Comparison of ENCODE assay signal across 8 cellular contexts in genomic region chr11:118907051-118907748, GRCh38. TPM values are rescaled to one million over a fixed set of nuclear protein-coding genes. Genes with fewer than 3 reads are reported as not detected.
DNase-seq lines count a peak whose midpoint lies in the region; ATAC-seq and TF ChIP-seq lines count a peak whose summit lies in the region.

No MANE protein-coding gene starts in this region.

- peak overlapping the region; percentile 7; the same call in 1 of the 2 replicates for H3K27ac ChIP-seq in C4-2B

- H3K27ac Mint-ChIP-seq in T-helper 1 cell treated with Interleukin-12 subunit alpha and Interleukin-12 subunit beta and Interleukin-4 antibody, amounts not matched to agents 30 μg/mL and 1 μg/mL, for 36 hours = peak overlapping the region; percentile 50

- H3K4me1 Mint-ChIP-seq in T-helper 1 cell treated with Interleukin-12 subunit alpha and Interleukin-12 subunit beta and Interleukin-4 antibody, amounts not matched to agents 30 μg/mL and 1 μg/mL, for 36 hours (ENCODE audit: low read depth) = peaks cover 29% of the 10 kb centered on the region

- peak; percentile 83 for DNase-seq in NB4 (ENCODE audit: low read depth)
- DNase-seq in amygdala (lab: John Stamatoyannopoulos, UW) = peak in 53 of 56 donors; percentile 8 to 94 (median 75)
- peak; percentile 80 for DNase-seq in hepatic stellate cell (ENCODE audit: low spot score)
- DNase-seq in sciatic nerve (ENCODE audit: low spot score) = peak; percentile 91

- H3K36me3 Mint-ChIP-seq in T-helper 1 cell treated with Interleukin-12 subunit alpha and Interleukin-12 subunit beta and Interleukin-4 antibody, amounts not matched to agents 30 μg/mL and 1 μg/mL, for 36 hours (ENCODE audit: low read depth) = peaks cover 21% of the 10 kb centered on the region

- ATAC-seq in GM21367 (IDR thresholded peaks at IDR 0.05; ENCODE audit: unreplicated experiment) = peak; percentile 57
- peak; percentile 54 for ATAC-seq in sciatic nerve
- no peak for ATAC-seq in HG02973 (IDR thresholded peaks at IDR 0.05; ENCODE audit: unreplicated experiment)

- TF ChIP-seq CTCF in C4-2B (conservative IDR thresholded peaks at IDR 0.05) = peak; percentile 94
- peak; percentile 91 for TF ChIP-seq CTCF in NB4 (IDR thresholded peaks at IDR 0.05; ENCODE audit: low read depth, low read length)

- H3K4me3 ChIP-seq in NB4 (ENCODE audit: low read depth, low read length) = no peak overlapping the region

- no peaks in the 10 kb centered on the region for H3K27me3 Mint-ChIP-seq in T-helper 1 cell treated with Interleukin-12 subunit alpha and Interleukin-12 subunit beta and Interleukin-4 antibody, amounts not matched to agents 30 μg/mL and 1 μg/mL, for 36 hours (ENCODE audit: low read depth)

- no peak for TF ChIP-seq POLR2A in NB4 (IDR thresholded peaks at IDR 0.05; ENCODE audit: extremely low read depth, insufficient read length)

- intact Hi-C loops in sciatic nerve (cut with DNase I) = loop anchor here (1.0 to 10.0 kb wide), 3 partner anchors 21 to 202 kb away; partner anchors contain the start of gene UPK2

- H3K9me3 Mint-ChIP-seq in T-helper 1 cell treated with Interleukin-12 subunit alpha and Interleukin-12 subunit beta and Interleukin-4 antibody, amounts not matched to agents 30 μg/mL and 1 μg/mL, for 36 hours = no peaks in the 10 kb centered on the region

- no peak overlapping the region for H3K4me3 Mint-ChIP-seq in T-helper 1 cell treated with Interleukin-12 subunit alpha and Interleukin-12 subunit beta and Interleukin-4 antibody, amounts not matched to agents 30 μg/mL and 1 μg/mL, for 36 hours

RNA-seq across cellular contexts. Expression of gene BCL9L, which starts 18.5 kb away (rescaled TPM):
- total RNA-seq in sciatic nerve = 53.6 TPM

RNA-seq across cellular contexts. Expression of gene CXCR5, which starts 23.5 kb away (rescaled TPM):
- 0.18 TPM for total RNA-seq in sciatic nerve

RNA-seq across cellular contexts. Expression of gene UPK2, which starts 48.9 kb away (rescaled TPM):
- total RNA-seq in sciatic nerve = not detected
